In the genomic region with DNA sequence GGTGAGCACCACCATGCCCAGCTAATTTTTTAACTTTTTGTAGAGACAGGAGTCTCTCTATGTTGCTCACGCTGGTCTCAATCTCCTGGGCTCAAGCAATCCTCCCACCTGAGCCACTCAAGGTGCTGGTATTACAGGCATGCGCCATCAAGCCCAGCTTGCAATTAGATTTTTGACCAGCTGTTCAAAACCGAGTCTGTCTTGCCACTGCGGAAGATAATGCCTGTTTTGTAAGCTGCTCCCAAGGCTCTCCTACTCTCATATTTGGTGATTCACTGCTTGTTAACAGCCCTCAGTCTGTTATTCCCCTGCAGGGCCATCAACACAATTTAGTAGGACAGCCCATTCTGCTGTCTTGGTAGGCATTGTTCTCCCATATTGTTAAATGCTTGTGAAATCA, we compare ENCODE assay signal across 19 cellular contexts. TPM values are rescaled to one million over a fixed set of nuclear protein-coding genes. Genes with fewer than 3 reads are reported as not detected.
DNase-seq lines count a peak whose midpoint lies in the region; ATAC-seq and TF ChIP-seq lines count a peak whose summit lies in the region.
"Had no signal": no experiment of that assay in that cellular context is flagged by ENCODE, and none has a peak within 500 bp of the region (broad histone marks: within the 10 kb centered on the region; RNA-seq: fewer than 3 reads in every experiment).

No MANE protein-coding gene starts in this region.

- no TSS peak for BruUV-seq in Calu3 (replicated peaks; lab: Mats Ljungman, UMichigan)

- H3K4me3 ChIP-seq in body of pancreas (no peak overlapping the region), GM23248 (no peak overlapping the region)
- H3K4me3 ChIP-seq: right lobe of liver had no signal

- peaks cover 35% of the 10 kb centered on the region for H3K27me3 ChIP-seq in foreskin keratinocyte
- no peaks in the 10 kb centered on the region for H3K27me3 ChIP-seq in body of pancreas
- peaks cover 24% of the 10 kb centered on the region for H3K27me3 ChIP-seq in GM23248 (replicated peaks; ENCODE audit: insufficient read depth)
- H3K27me3 ChIP-seq: right lobe of liver had no signal

- H3K4me3 Mint-ChIP-seq in Calu3 (ENCODE audit: low read depth, unreplicated experiment) = peak overlapping the region; percentile 98

- H3K9ac ChIP-seq in GM23248 = no peak overlapping the region

- H3K27ac ChIP-seq in foreskin keratinocyte (no peak overlapping the region), body of pancreas (no peak overlapping the region), GM23248 (no peak overlapping the region)
- H3K27ac ChIP-seq: right lobe of liver had no signal

- intact Hi-C loops in Calu3 (cut with micrococcal nuclease; ENCODE audit: unreplicated experiment) (no loop called here), body of pancreas (cut with DNase I) (loop anchor here (10.0 kb wide), 1 partner anchor 268 kb away; no protein-coding TSS in a partner anchor)

- DNase-seq in NCI-H2107 treated with DMSO at 0.1 percent for 48 hours (lab: John Stamatoyannopoulos, UW; ENCODE audit: unreplicated experiment) (peak; percentile 33), NCI-H2107 (lab: John Stamatoyannopoulos, UW) (no peak), Calu3 (no peak), NCI-H524 treated with DMSO at 0.1 percent for 48 hours (lab: John Stamatoyannopoulos, UW) (peak; percentile 60), foreskin keratinocyte (peak in 1 of 2 donors; percentile 60), body of pancreas (no peak), GM23248 (no peak)
- DNase-seq: amygdala; CD4-positive, CD25-positive, alpha-beta regulatory T cell; DND-41; HCEC 1CT; midbrain; NCI-H2029 treated with DMSO at 0.1 percent for 48 hours; right lobe of liver; SHP77; T-helper 1 cell had no signal

- no peaks in the 10 kb centered on the region for H3K9me2 ChIP-seq in GM23248 (ENCODE audit: insufficient read depth)

- no peaks in the 10 kb centered on the region for H3K79me2 ChIP-seq in GM23248 (ENCODE audit: insufficient read depth)

- H3K27me3 Mint-ChIP-seq in Calu3 (ENCODE audit: unreplicated experiment) = peaks cover 34% of the 10 kb centered on the region

- H4K20me1 ChIP-seq in GM23248 (ENCODE audit: insufficient read depth) = no peaks in the 10 kb centered on the region

- H3K4me1 ChIP-seq in foreskin keratinocyte (no peaks in the 10 kb centered on the region), body of pancreas (peaks cover 11% of the 10 kb centered on the region), GM23248 (ENCODE audit: insufficient read depth) (no peaks in the 10 kb centered on the region)
- H3K4me1 ChIP-seq: A549, right lobe of liver had no signal

- H3K36me3 ChIP-seq in body of pancreas (replicated peaks in 1 of 2; ENCODE audit: insufficient read depth in 1 of 2, low read depth in 2 of 2) (no peaks in the 10 kb centered on the region), GM23248 (ENCODE audit: low read depth) (no peaks in the 10 kb centered on the region)
- H3K36me3 ChIP-seq: right lobe of liver had no signal

- no peaks in the 10 kb centered on the region for H3F3A ChIP-seq in GM23248 (ENCODE audit: insufficient read depth)

- 83% methylated on average over 2 to 4 of the region's 4 CpGs for WGBS in body of pancreas, 2 donors
- WGBS in GM23248 (ENCODE audit: low coverage in 1 of 2, low lambda C conversion rate in 2 of 2, missing lambda C conversion rate in 2 of 2), 2 experiments = 39 to 50% methylated on average over 4 of the region's 4 CpGs

- ATAC-seq in foreskin keratinocyte (peak; percentile 22), HG02623 (IDR thresholded peaks at IDR 0.05; ENCODE audit: unreplicated experiment) (no peak), body of pancreas (no peak)

- in situ Hi-C loops in GM23248 (cut with MboI) = no loop called here

- H3K4me2 ChIP-seq in GM23248 (ENCODE audit: unreplicated experiment) = no peak overlapping the region

- TF ChIP-seq POLR2A in body of pancreas (IDR thresholded peaks at IDR 0.05) = no peak

- H3K27ac Mint-ChIP-seq in Calu3 (ENCODE audit: unreplicated experiment) = no peak overlapping the region
- H3K27ac Mint-ChIP-seq: CD4-positive, CD25-positive, alpha-beta regulatory T cell had no signal

- H3K9me3 ChIP-seq in body of pancreas (no peaks in the 10 kb centered on the region), GM23248 (ENCODE audit: low read depth) (no peaks in the 10 kb centered on the region)
- H3K9me3 ChIP-seq: A549, right lobe of liver had no signal

- CTCF ChIA-PET in Calu3 (lab: Charles Lee) = no interaction called here

- H3K9me3 Mint-ChIP-seq in Calu3 (ENCODE audit: low read depth, unreplicated experiment) = no peaks in the 10 kb centered on the region
- H3K9me3 Mint-ChIP-seq: CD4-positive, CD25-positive, alpha-beta regulatory T cell had no signal

- no peak for TF ChIP-seq CTCF in Calu3 (IDR thresholded peaks at IDR 0.05; ENCODE audit: unreplicated experiment)
- no peak for TF ChIP-seq CTCF in foreskin keratinocyte (conservative IDR thresholded peaks at IDR 0.05)
- TF ChIP-seq CTCF in body of pancreas (IDR thresholded peaks at IDR 0.05) = no peak

- peaks cover 11% of the 10 kb centered on the region for H3K36me3 Mint-ChIP-seq in Calu3 (ENCODE audit: insufficient read depth, unreplicated experiment)
- H3K36me3 Mint-ChIP-seq: CD4-positive, CD25-positive, alpha-beta regulatory T cell had no signal

- H2AFZ ChIP-seq in GM23248 = no peak overlapping the region

- peaks cover 26% of the 10 kb centered on the region for H3K4me1 Mint-ChIP-seq in Calu3 (ENCODE audit: low read depth, unreplicated experiment)

RNA-seq across cellular contexts. Expression of a gene that starts 17.8 kb away (rescaled TPM):
- 74.7 and 87.5 TPM in 2 replicates for total RNA-seq in Calu3 (2022)
- total RNA-seq in foreskin keratinocyte = 11.6 and 12.9 TPM in 2 replicates
- polyA plus RNA-seq in foreskin keratinocyte = 10.4 and 13.5 TPM in 2 replicates
- total RNA-seq in body of pancreas = 10 to 100 TPM; 50.8 to 63.9 TPM
- 20.4 and 22.3 TPM in 2 replicates for total RNA-seq in GM23248 (2014; rRNA removed; shearing (Covaris generic))
- polyA plus RNA-seq in GM23248 (2016; fragmentation: Nextera tagmentation; extraction: Ambion mirVana) = 17.5 and 21.5 TPM in 2 replicates

RNA-seq across cellular contexts. Expression of a gene that starts 45.5 kb away (rescaled TPM):
- total RNA-seq in Calu3 (2022) (20.5 and 39.7 TPM in 2 replicates), foreskin keratinocyte (3.4 and 4.0 TPM in 2 replicates), body of pancreas (1 to 10 TPM; 1.3 to 2.6 TPM)
- polyA plus RNA-seq in foreskin keratinocyte (2.1 and 2.5 TPM in 2 replicates), GM23248 (2016; fragmentation: Nextera tagmentation; extraction: Ambion mirVana) (0.08 TPM in 1 of 2 replicates, not detected in the other)
- total RNA-seq in GM23248 (2014; rRNA removed; shearing (Covaris generic)) = 0.65 TPM in 1 of 2 replicates, not detected in the other
- total RNA-seq: LHCN-M2 had no signal

Comparison
In these comparisons a context has a peak if more than half of its experiments do, and no peak if none do; other contexts are left out.
1. DNase-seq: peak in NCI-H2107 treated with DMSO at 0.1 percent for 48 hours (single experiment) and NCI-H524 treated with DMSO at 0.1 percent for 48 hours (single experiment); none in NCI-H2107 (single experiment), Calu3 (single experiment), body of pancreas (0 of 4) and GM23248 (single experiment).